8 cellular contexts compared by ENCODE assay signal in the genomic region with DNA sequence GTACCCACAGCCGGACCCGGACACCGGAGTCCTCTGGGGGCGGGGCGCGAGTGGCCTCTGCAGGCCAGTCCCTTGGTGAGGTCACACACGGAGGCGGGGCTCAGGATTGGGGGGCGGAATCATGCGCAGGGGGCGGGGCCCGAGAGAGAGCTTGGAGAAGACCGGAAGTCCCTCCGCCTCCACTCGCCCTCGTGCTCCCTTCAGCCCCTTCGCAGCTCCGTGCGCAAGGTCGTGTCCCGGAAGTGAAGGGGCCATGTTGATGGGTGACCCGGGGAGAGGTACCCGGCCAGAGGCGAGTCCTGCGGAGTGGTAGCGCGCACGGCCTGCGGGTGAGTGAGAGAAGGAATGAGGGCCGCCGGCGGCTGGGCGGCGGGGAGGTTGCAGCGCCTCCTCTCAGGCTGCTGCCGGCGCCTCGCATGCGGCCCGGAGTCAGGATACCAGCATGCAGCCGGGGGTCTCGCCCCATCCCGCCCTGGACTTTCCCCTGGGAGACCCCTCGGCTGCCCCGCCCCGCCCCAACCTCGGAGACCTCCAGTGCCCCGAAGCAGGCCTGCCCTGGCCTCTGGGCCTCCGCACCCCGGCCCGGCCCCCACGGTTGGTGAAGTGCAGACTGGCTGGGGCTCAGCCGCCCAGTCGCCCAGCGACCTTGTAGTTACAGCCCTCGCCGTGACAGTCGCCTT. TPM values are rescaled to one million over a fixed set of nuclear protein-coding genes. Genes with fewer than 3 reads are reported as not detected.
A peak's percentile ranks its signal among the peaks of the same experiment; 100 is the strongest.
DNase-seq lines count a peak whose midpoint lies in the region; ATAC-seq and TF ChIP-seq lines count a peak whose summit lies in the region.

A gene (plus strand): TSS at position 182 of the 680 bp plus-strand sequence. CDS start 9,005 bp downstream, outside the sequence.

- TF ChIP-seq CTCF in coronary artery (IDR thresholded peaks at IDR 0.05): no peak

- intact Hi-C loops in left colon (cut with DNase I, micrococcal nuclease): loop anchor here in 1 of 2 donors (10.0 kb wide), 1 partner anchor 97 kb away; no protein-coding TSS in a partner anchor

- DNase-seq in AML-193 (lab: John Stamatoyannopoulos, UW): peak; percentile 86 to 91
- DNase-seq in NCI-H524 treated with DMSO at 0.1 percent for 48 hours (lab: John Stamatoyannopoulos, UW): peak; percentile 45
- DNase-seq in activated CD4-positive, alpha-beta T cell treated with anti-CD3 and anti-CD28 coated beads for 48 hours: peak; percentile 97
- peak; percentile 99 for DNase-seq in coronary artery (ENCODE audit: low spot score)
- peak; percentile 98 to 99 for DNase-seq in left colon
- DNase-seq in stimulated activated CD4-positive, alpha-beta T cell treated with anti-CD3 and anti-CD28 coated beads, Interleukin-1b, Interleukin-23, amount 100 ng/mL, for 48 hours: peak; percentile 95

- peak; percentile 76 for ATAC-seq in HG03378 (IDR thresholded peaks at IDR 0.05; ENCODE audit: unreplicated experiment)
- ATAC-seq in left colon: peak; percentile 96

- H3K27ac ChIP-seq in coronary artery: peak within 1 kb of the TSS; percentile 71 to 93

- peak; percentile 78 for TF ChIP-seq POLR2A in GM19099 (IDR thresholded peaks at IDR 0.05; ENCODE audit: extremely low read depth, insufficient read length, low read depth)

- peak within 1 kb of the TSS; percentile 99 for H3K4me3 ChIP-seq in coronary artery

RNA-seq across cellular contexts. Expression of the gene that starts here (rescaled TPM):
- 10 to 100 TPM; 33.1 to 36.3 TPM for total RNA-seq in left colon

Comparison
In these comparisons a context has a peak if more than half of its experiments do, and no peak if none do; other contexts are left out.
1. Peak in every context shown above with its lines: DNase-seq, ATAC-seq, H3K4me3 ChIP-seq and H3K27ac ChIP-seq.
2. DNase-seq: peak in every context shown above with its lines; median percentile 99 in coronary artery; 98 in left colon; 97 in activated CD4-positive, alpha-beta T cell treated with anti-CD3 and anti-CD28 coated beads for 48 hours; 95 in stimulated activated CD4-positive, alpha-beta T cell treated with anti-CD3 and anti-CD28 coated beads, Interleukin-1b, Interleukin-23, amount 100 ng/mL, for 48 hours; 88 in AML-193; 45 in NCI-H524 treated with DMSO at 0.1 percent for 48 hours.